ENCODE assay signal across 8 cellular contexts in the genomic region with DNA sequence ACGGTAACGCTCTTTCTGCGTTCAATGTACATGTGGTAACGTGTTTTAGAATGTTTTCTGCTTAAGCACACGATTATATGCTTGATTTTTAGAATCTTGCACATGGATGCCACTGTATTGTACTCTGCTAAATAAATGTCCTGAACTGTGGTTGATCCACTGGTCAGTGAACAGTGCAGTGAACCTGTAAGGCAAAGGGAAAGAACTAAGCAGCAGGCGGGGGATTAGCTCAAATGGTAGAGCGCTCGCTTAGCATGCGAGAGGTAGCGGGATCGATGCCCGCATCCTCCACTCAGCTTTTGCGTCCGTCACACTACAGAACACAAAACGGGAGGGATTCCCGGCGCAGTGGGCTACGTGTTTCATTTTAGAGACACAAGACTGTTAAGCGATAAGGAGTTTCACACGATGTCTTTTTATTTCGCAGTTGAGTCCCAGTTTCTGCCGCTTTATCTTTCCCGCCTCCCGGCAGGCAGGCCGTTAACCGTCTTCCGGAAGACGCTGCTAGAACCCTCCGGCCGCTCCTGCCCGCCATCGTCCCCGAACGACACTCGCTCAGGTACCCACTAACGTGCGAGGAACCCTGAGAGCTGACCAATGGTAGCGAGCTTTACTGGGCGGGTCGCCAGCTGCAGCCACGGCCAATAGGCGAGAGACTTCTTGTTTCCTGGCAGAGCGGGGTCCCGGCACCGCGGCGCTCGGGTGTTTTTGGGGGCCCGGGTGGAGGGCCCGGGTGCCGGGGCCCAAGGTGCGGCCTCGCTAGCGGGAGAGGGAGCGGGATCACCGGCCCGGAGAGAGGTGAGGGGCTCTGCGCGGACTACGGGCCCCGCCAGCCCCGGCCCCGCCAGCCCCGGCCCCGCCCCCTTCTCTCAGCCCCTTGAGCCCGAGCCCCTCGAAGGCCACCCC. TPM values are rescaled to one million over a fixed set of nuclear protein-coding genes. Genes with fewer than 3 reads are reported as not detected.
DNase-seq lines count a peak whose midpoint lies in the region; ATAC-seq and TF ChIP-seq lines count a peak whose summit lies in the region.

A gene with protein sequence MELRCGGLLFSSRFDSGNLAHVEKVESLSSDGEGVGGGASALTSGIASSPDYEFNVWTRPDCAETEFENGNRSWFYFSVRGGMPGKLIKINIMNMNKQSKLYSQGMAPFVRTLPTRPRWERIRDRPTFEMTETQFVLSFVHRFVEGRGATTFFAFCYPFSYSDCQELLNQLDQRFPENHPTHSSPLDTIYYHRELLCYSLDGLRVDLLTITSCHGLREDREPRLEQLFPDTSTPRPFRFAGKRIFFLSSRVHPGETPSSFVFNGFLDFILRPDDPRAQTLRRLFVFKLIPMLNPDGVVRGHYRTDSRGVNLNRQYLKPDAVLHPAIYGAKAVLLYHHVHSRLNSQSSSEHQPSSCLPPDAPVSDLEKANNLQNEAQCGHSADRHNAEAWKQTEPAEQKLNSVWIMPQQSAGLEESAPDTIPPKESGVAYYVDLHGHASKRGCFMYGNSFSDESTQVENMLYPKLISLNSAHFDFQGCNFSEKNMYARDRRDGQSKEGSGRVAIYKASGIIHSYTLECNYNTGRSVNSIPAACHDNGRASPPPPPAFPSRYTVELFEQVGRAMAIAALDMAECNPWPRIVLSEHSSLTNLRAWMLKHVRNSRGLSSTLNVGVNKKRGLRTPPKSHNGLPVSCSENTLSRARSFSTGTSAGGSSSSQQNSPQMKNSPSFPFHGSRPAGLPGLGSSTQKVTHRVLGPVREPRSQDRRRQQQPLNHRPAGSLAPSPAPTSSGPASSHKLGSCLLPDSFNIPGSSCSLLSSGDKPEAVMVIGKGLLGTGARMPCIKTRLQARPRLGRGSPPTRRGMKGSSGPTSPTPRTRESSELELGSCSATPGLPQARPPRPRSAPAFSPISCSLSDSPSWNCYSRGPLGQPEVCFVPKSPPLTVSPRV (plus strand): TSS at position 673 of the 906 bp plus-strand sequence. CDS start 1,291 bp downstream, outside the sequence.

- H3K9me3 ChIP-seq in Panc1 (ENCODE audit: control insufficient read depth, insufficient read depth, low read depth, low read length) (no peaks in the 10 kb centered on the region), esophagus (ENCODE audit: control insufficient read depth in 2 of 2, insufficient read depth in 1 of 2, low read depth in 1 of 2, low read length in 1 of 2) (no peaks in the 10 kb centered on the region), mucosa of stomach (ENCODE audit: control insufficient read depth, low read length) (no peaks in the 10 kb centered on the region)

- DNase-seq in DMS79 treated with DMSO at 0.1 percent for 48 hours (lab: John Stamatoyannopoulos, UW) (peak; percentile 94), Panc1 (ENCODE audit: low read depth, low spot score) (peak; percentile 94)
- peak; percentile 98 for DNase-seq in activated T-cell treated with anti-CD3 and anti-CD28 coated beads, Interleukin-2, amount 50 U/mL, for 24 hours
- DNase-seq in stimulated activated CD8-positive, alpha-beta memory T cell treated with anti-CD3 and anti-CD28 coated beads, Interleukin-4, amount 100 ng/mL, for 48 hours = peak; percentile 97

- H3K36me3 Mint-ChIP-seq in activated T-cell treated with anti-CD3 and anti-CD28 coated beads, Interleukin-2, amount 50 U/mL, for 24 hours (ENCODE audit: low read depth) = peaks cover 35% of the 10 kb centered on the region

- H3K36me3 ChIP-seq in KMS-11 (ENCODE audit: insufficient read depth) (no peaks in the 10 kb centered on the region), Panc1 (ENCODE audit: control insufficient read depth, insufficient read depth, low read length) (peaks cover 9% of the 10 kb centered on the region), esophagus (ENCODE audit: control insufficient read depth in 2 of 2, insufficient read depth in 2 of 2, low read length in 1 of 2) (peaks cover 8 to 16% of the 10 kb centered on the region in 2 donors), mucosa of stomach (ENCODE audit: control insufficient read depth, insufficient read depth, low read length) (peaks cover 9% of the 10 kb centered on the region)

- peak within 1 kb of the TSS; percentile 91 for H3K4me3 ChIP-seq in KMS-11 (IDR thresholded peaks at IDR 0.05; ENCODE audit: insufficient read depth, low read depth, low read length)
- peak within 1 kb of the TSS; percentile 80 to 95 for H3K4me3 ChIP-seq in Panc1 (ENCODE audit: low read depth in 2 of 2, low read length in 2 of 2)
- H3K4me3 ChIP-seq in esophagus (ENCODE audit: low read depth in 1 of 2, low read length in 2 of 2) = peak within 1 kb of the TSS; percentile 60 to 74
- H3K4me3 ChIP-seq in mucosa of stomach (ENCODE audit: low read length) = peak within 1 kb of the TSS; percentile 83

- H2AFZ ChIP-seq in KMS-11 (ENCODE audit: low read depth) = peak within 1 kb of the TSS; percentile 80

- BruUV-seq in Panc1 (replicated peaks; lab: Mats Ljungman, UMichigan) = no TSS peak

- 0 to 1% methylated on average over 59 to 67 of the region's 67 CpGs for WGBS in esophagus, 2 donors

- H3K27me3 ChIP-seq in KMS-11 (ENCODE audit: insufficient read depth, low read depth) = no peaks in the 10 kb centered on the region
- no peaks in the 10 kb centered on the region for H3K27me3 ChIP-seq in Panc1 (ENCODE audit: control insufficient read depth, insufficient read depth, low read length)
- H3K27me3 ChIP-seq in esophagus (ENCODE audit: control insufficient read depth in 1 of 2, insufficient read depth in 2 of 2, low read length in 2 of 2) = no peaks in the 10 kb centered on the region
- H3K27me3 ChIP-seq in mucosa of stomach (ENCODE audit: control insufficient read depth, insufficient read depth, low read length) = no peaks in the 10 kb centered on the region

- ATAC-seq in GM21786 (IDR thresholded peaks at IDR 0.05; ENCODE audit: unreplicated experiment) (peak; percentile 67), Panc1 (peak; percentile 86)

- peak within 1 kb of the TSS; percentile 58 for H3K27ac ChIP-seq in KMS-11
- peak within 1 kb of the TSS; percentile 88 for H3K27ac ChIP-seq in Panc1 (ENCODE audit: low read length)
- H3K27ac ChIP-seq in esophagus (ENCODE audit: low read depth in 2 of 2, low read length in 1 of 2) = peak within 1 kb of the TSS; percentile 91 to 93

- no peaks in the 10 kb centered on the region for H3K9me3 Mint-ChIP-seq in activated T-cell treated with anti-CD3 and anti-CD28 coated beads, Interleukin-2, amount 50 U/mL, for 24 hours

- H4K20me1 ChIP-seq in KMS-11 (ENCODE audit: insufficient read depth) = no peaks in the 10 kb centered on the region

- in situ Hi-C loops in Panc1 (cut with HindIII; ENCODE audit: low pct_unique_long_range_greater_than_20kb, low sequenced_read_pairs) = no loop called here

- H3K4me2 ChIP-seq in KMS-11 = peak within 1 kb of the TSS; percentile 96

- H3K4me1 ChIP-seq in KMS-11 (ENCODE audit: low read depth, poor library complexity, severe bottlenecking) (peaks cover 6% of the 10 kb centered on the region), Panc1 (ENCODE audit: control insufficient read depth, insufficient read depth, low read length) (peaks cover 6% of the 10 kb centered on the region), esophagus (ENCODE audit: control insufficient read depth in 2 of 2, insufficient read depth in 2 of 2, low read length in 1 of 2) (no peaks in the 10 kb centered on the region), mucosa of stomach (ENCODE audit: control insufficient read depth, insufficient read depth, low read length) (peaks cover 13% of the 10 kb centered on the region)

- no peaks in the 10 kb centered on the region for H3K79me2 ChIP-seq in KMS-11 (ENCODE audit: insufficient read depth, low read depth)

- H3K9ac ChIP-seq in KMS-11 (peak within 1 kb of the TSS; percentile 35; the same call in 1 of the 2 replicates), mucosa of stomach (ENCODE audit: low read length) (peak within 1 kb of the TSS; percentile 83)

- peaks cover 6% of the 10 kb centered on the region for H3K27me3 Mint-ChIP-seq in activated T-cell treated with anti-CD3 and anti-CD28 coated beads, Interleukin-2, amount 50 U/mL, for 24 hours

- H3K27ac Mint-ChIP-seq in activated T-cell treated with anti-CD3 and anti-CD28 coated beads, Interleukin-2, amount 50 U/mL, for 24 hours = peak within 1 kb of the TSS; percentile 100

- intact Hi-C loops in Panc1 (cut with micrococcal nuclease; ENCODE audit: unreplicated experiment) = no loop called here

- TF ChIP-seq CTCF in KMS-11 (conservative IDR thresholded peaks at IDR 0.05; ENCODE audit: low read depth, low read length) = no peak
- no peak for TF ChIP-seq CTCF in Panc1 (IDR thresholded peaks at IDR 0.05)

- CTCF ChIA-PET in Panc1 (lab: Charles Lee) = interaction anchor here (0.6 to 1.3 kb wide), 3 partner anchors 10 to 140 kb away, joined by 3 to 9 read pairs (median 5); no protein-coding TSS in a partner anchor

- H3K4me1 Mint-ChIP-seq in activated T-cell treated with anti-CD3 and anti-CD28 coated beads, Interleukin-2, amount 50 U/mL, for 24 hours (ENCODE audit: low read depth) = peaks cover 32% of the 10 kb centered on the region

- peak within 1 kb of the TSS; percentile 93 for H3K4me3 Mint-ChIP-seq in activated T-cell treated with anti-CD3 and anti-CD28 coated beads, Interleukin-2, amount 50 U/mL, for 24 hours

- POLR2A ChIA-PET in Panc1 (lab: Charles Lee) = interaction anchor here (0.5 to 1.5 kb wide), 5 partner anchors 13 to 866 kb away, joined by 3 to 6 read pairs (median 4); a partner anchor contains a TSS

RNA-seq across cellular contexts. Expression of the gene that starts here (rescaled TPM):
- 55.6 TPM for total RNA-seq in Panc1 (2021; ENCODE audit: unreplicated experiment)
- 46.6 TPM for polyA plus RNA-seq in Panc1 (2012; ENCODE audit: insufficient read length)
- polyA plus RNA-seq in esophagus = 10 to 100 TPM in 1 of 2 donors, 1 to 10 TPM in 1; 7.6 to 10.6 TPM

Comparison
In these comparisons a context has a peak if more than half of its experiments do, and no peak if none do; other contexts are left out.
1. Peak in every context shown above with its lines: DNase-seq, ATAC-seq, H3K4me3 ChIP-seq and H3K27ac ChIP-seq.